Comparison of ENCODE assay signal across 2 cellular contexts in genomic region chr2:196059491-196059960, GRCh38.
TF ChIP-seq lines count a peak whose summit lies in the region.

No MANE protein-coding gene starts in this region.

TF ChIP-seq in K562, 482 proteins besides CTCF, POLR2A, EP300 and RAD21 (continued from another document):
- TF ChIP-seq MED1 (CRISPR knock-in tag; IDR thresholded peaks at IDR 0.05; ENCODE audit: borderline replicate concordance) (no peak), CREB5 (CRISPR knock-in tag; IDR thresholded peaks at IDR 0.05) (no peak), MYBL2 (IDR thresholded peaks at IDR 0.05; ENCODE audit: low read depth) (no peak), MYBL2 (CRISPR knock-in tag; IDR thresholded peaks at IDR 0.05; ENCODE audit: borderline replicate concordance) (no peak), DPF2 (IDR thresholded peaks at IDR 0.05) (no peak), ZC3H8 (IDR thresholded peaks at IDR 0.05) (no peak), PKNOX1 (IDR thresholded peaks at IDR 0.05) (no peak), ZNF609 (CRISPR knock-in tag; IDR thresholded peaks at IDR 0.05; ENCODE audit: borderline replicate concordance) (no peak), RBM14 (IDR thresholded peaks at IDR 0.05; ENCODE audit: borderline replicate concordance, insufficient read depth, low read depth, low read length) (no peak), CBX3 (IDR thresholded peaks at IDR 0.05; ENCODE audit: borderline replicate concordance in 1 of 2, low read length in 2 of 2) (no peak), PTRF (tag; IDR thresholded peaks at IDR 0.05) (no peak), SAP30 (IDR thresholded peaks at IDR 0.05; ENCODE audit: borderline replicate concordance, insufficient read depth, low read depth, low read length, poor library complexity, severe bottlenecking) (no peak)

TF ChIP-seq in HEK293T, 16 proteins besides CTCF, POLR2A, EP300 and RAD21 (continued from another document):
- TF ChIP-seq SUZ12 (IDR thresholded peaks at IDR 0.05), result no peak
TF ChIP-seq in HEK293T: peak in this region for 0.
